Comparison of ENCODE assay signal across 33 cellular contexts in genomic region chr1:204139088-204139487, GRCh38. TPM values are rescaled to one million over a fixed set of nuclear protein-coding genes. Genes with fewer than 3 reads are reported as not detected.
"Had no signal": no experiment of that assay in that cellular context is flagged by ENCODE, and none has a peak within 500 bp of the region (broad histone marks: within the 10 kb centered on the region; RNA-seq: fewer than 3 reads in every experiment).

No MANE protein-coding gene starts in this region.

- FAIRE-seq: islet of Langerhans, kidney, pancreas, small intestine, urothelium cell line had no signal

- ATAC-seq: left colon; naive thymus-derived CD4-positive, alpha-beta T cell; natural killer cell treated with Interleukin-12 subunit alpha and Interleukin-12 subunit beta and Interleukin-15 and Interleukin-18, amount 100 ng/mL, for 72 hours; pancreas; right cardiac atrium; sciatic nerve; stimulated activated effector memory CD8-positive, alpha-beta T cell treated with anti-CD3 and anti-CD28 coated beads, Interleukin-12 subunit alpha, Interleukin-12 subunit beta, amount 100 ng/mL, for 72 hours; upper lobe of right lung had no signal

- DNase-seq: hippocampal formation; kidney; left colon; left ventricle myocardium inferior; mesendoderm; naive thymus-derived CD4-positive, alpha-beta T cell; pancreas; posterior cingulate gyrus; retina; right cardiac atrium; small intestine; spleen; stimulated activated CD4-positive, alpha-beta T cell treated with anti-CD3 and anti-CD28 coated beads, Interleukin-4, amount 100 ng/mL, for 24 hours; stimulated activated naive CD4-positive, alpha-beta T cell; tibial artery; trophoblast cell; upper lobe of right lung had no signal

- H3K36me3 ChIP-seq: pancreas, prostate gland, upper lobe of right lung had no signal

- H3K9me3 ChIP-seq: left ventricle myocardium inferior, pancreas, prostate gland, spleen, suprapubic skin, thoracic aorta, tibial artery, upper lobe of right lung had no signal

- H3K4me1 ChIP-seq: left ventricle myocardium inferior, prostate gland, spleen, suprapubic skin, tibial artery, upper lobe of right lung had no signal

- H3K4me3 ChIP-seq: left ventricle myocardium inferior, lung, pancreas, prostate gland, spleen, suprapubic skin, thoracic aorta, tibial artery, upper lobe of right lung had no signal

- H3K27me3 ChIP-seq: pancreas, spleen, suprapubic skin, tibial artery, upper lobe of right lung had no signal

- H3K27ac ChIP-seq: left ventricle myocardium inferior, pancreas, prostate gland, spleen, suprapubic skin, thoracic aorta, tibial artery, upper lobe of right lung had no signal

RNA-seq across cellular contexts. Expression of gene REN, which starts 27.0 kb away (rescaled TPM):
- total RNA-seq: left ventricle myocardium inferior; mesothelial cell of epicardium; mononuclear cell; myocyte; naive thymus-derived CD4-positive, alpha-beta T cell; natural killer cell treated with Interleukin-12 subunit alpha and Interleukin-12 subunit beta and Interleukin-15 and Interleukin-18, amount 100 ng/mL, for 72 hours; pancreas; sciatic nerve; subcutaneous adipose tissue; thoracic aorta had no signal
- polyA plus RNA-seq: naive thymus-derived CD4-positive, alpha-beta T cell; neural cell had no signal

RNA-seq across cellular contexts. Expression of gene KISS1, which starts 57.2 kb away (rescaled TPM):
- total RNA-seq: left ventricle myocardium inferior; lower leg skin; lung; mononuclear cell; natural killer cell treated with Interleukin-12 subunit alpha and Interleukin-12 subunit beta and Interleukin-15 and Interleukin-18, amount 100 ng/mL, for 72 hours; omental fat pad; right cardiac atrium; sciatic nerve; spleen; subcutaneous adipose tissue; suprapubic skin; thoracic aorta had no signal
- polyA plus RNA-seq: naive thymus-derived CD4-positive, alpha-beta T cell; neural cell; right cardiac atrium; spleen had no signal
